In genomic region chr5:36066540-36067210, GRCh38 we compare ENCODE assay signal across 10 cellular contexts. TPM values are rescaled to one million over a fixed set of nuclear protein-coding genes. Genes with fewer than 3 reads are reported as not detected.
DNase-seq lines count a peak whose midpoint lies in the region; ATAC-seq and TF ChIP-seq lines count a peak whose summit lies in the region.
"Had no signal": no experiment of that assay in that cellular context is flagged by ENCODE, and none has a peak within 500 bp of the region (broad histone marks: within the 10 kb centered on the region; RNA-seq: fewer than 3 reads in every experiment).

Gene UGT3A2, minus strand, starts transcription at chr5:36066882. Its CDS starts 93 bp downstream, at chr5:36066789.

- TF ChIP-seq RAD21 in HCT116 (IDR thresholded peaks at IDR 0.05; ENCODE audit: low read depth) = no peak

- no TSS peak for BruUV-seq in HCT116 (replicated peaks; lab: Mats Ljungman, UMichigan)

- H3K27me3 ChIP-seq in HCT116 (ENCODE audit: insufficient read depth, low read length) (0 out of 2 replicates have a peak, but pooled peaks cover 3% of the 10 kb centered on the region), skeletal muscle satellite cell (ENCODE audit: control insufficient read depth, insufficient read depth, low read length) (peaks cover 53% of the 10 kb centered on the region)

- RAD21 ChIA-PET in HCT116 (lab: Charles Lee; ENCODE audit: low non-redundant PET in 1 of 2, low total read pairs in 2 of 2, uncharacterized antibody in 2 of 2, unreplicated experiment in 2 of 2) = no interaction called here

- no peak for TF ChIP-seq CTCF in HCT116 (IDR thresholded peaks at IDR 0.05 in 2 of 3, conservative IDR thresholded peaks at IDR 0.05 in 1 of 3; ENCODE audit: borderline replicate concordance in 1 of 3, insufficient read depth in 1 of 3, low read depth in 2 of 3, low read length in 2 of 3)

- H3K4me3 ChIP-seq in HCT116 (replicated peaks in 1 of 2; ENCODE audit: low read depth in 1 of 2, low read length in 2 of 2) (no peak within 1 kb of the TSS), skeletal muscle satellite cell (ENCODE audit: low read length) (no peak within 1 kb of the TSS)
- H3K4me3 ChIP-seq: SJSA1 had no signal

- no peaks in the 10 kb centered on the region for H3K9me2 ChIP-seq in HCT116 (ENCODE audit: insufficient read depth)

- no peak within 1 kb of the TSS for H3K9ac ChIP-seq in HCT116 (ENCODE audit: low read length)
- H3K9ac ChIP-seq in skeletal muscle satellite cell (ENCODE audit: low read depth, low read length) = no peak within 1 kb of the TSS

- ATAC-seq in HCT116 (peak; percentile 34; the same call in 1 of the 2 replicates), GM18867 (IDR thresholded peaks at IDR 0.05; ENCODE audit: unreplicated experiment) (no peak)

- H2AFZ ChIP-seq in HCT116 (ENCODE audit: low read depth, low read length, poor library complexity, severe bottlenecking) = no peak within 1 kb of the TSS

- H3K27ac ChIP-seq in HCT116 (ENCODE audit: low read depth, low read length) = no peak within 1 kb of the TSS
- H3K27ac ChIP-seq: SJSA1 had no signal

- intact Hi-C loops in HCT116 (cut with micrococcal nuclease) = no loop called here

- H3K9me3 ChIP-seq in HCT116 (ENCODE audit: control insufficient read depth in 1 of 2, insufficient read depth in 1 of 2, low read depth in 1 of 2, low read length in 2 of 2) (no peaks in the 10 kb centered on the region), skeletal muscle satellite cell (replicated peaks; ENCODE audit: low read length) (no peaks in the 10 kb centered on the region)
- H3K9me3 ChIP-seq: SJSA1 had no signal

- no peak for TF ChIP-seq POLR2A in HCT116 (IDR thresholded peaks at IDR 0.05; ENCODE audit: borderline replicate concordance, extremely low read depth, insufficient read depth, insufficient read length)

- no peak within 1 kb of the TSS for H3K4me2 ChIP-seq in HCT116 (ENCODE audit: low read length)
- peak within 1 kb of the TSS; percentile 47 for H3K4me2 ChIP-seq in skeletal muscle satellite cell (ENCODE audit: low read length)

- POLR2A ChIA-PET in HCT116 (lab: Charles Lee) = no interaction called here

- H3K4me1 ChIP-seq in HCT116 (ENCODE audit: control insufficient read depth in 1 of 2, insufficient read depth in 2 of 2, low read length in 2 of 2) = no peaks in the 10 kb centered on the region
- H3K4me1 ChIP-seq in skeletal muscle satellite cell (ENCODE audit: control insufficient read depth, insufficient read depth, low read length) = no peaks in the 10 kb centered on the region

- H3K36me3 ChIP-seq in HCT116 (ENCODE audit: control insufficient read depth in 1 of 2, insufficient read depth in 2 of 2, low read length in 2 of 2) = no peaks in the 10 kb centered on the region
- H3K36me3 ChIP-seq in skeletal muscle satellite cell (ENCODE audit: insufficient read depth, low read length) = no peaks in the 10 kb centered on the region
- H3K36me3 ChIP-seq: SJSA1 had no signal

- H3K79me2 ChIP-seq in HCT116 (ENCODE audit: insufficient read depth, low read length) = no peaks in the 10 kb centered on the region

- no peak for DNase-seq in HCT116 (ENCODE audit: low read depth, low spot score)
- peak; percentile 70 for DNase-seq in SK-N-DZ (ENCODE audit: low spot score)
- peak; percentile 78 for DNase-seq in iPS-NIHi11 (ENCODE audit: low spot score)
- no peak for DNase-seq in stimulated activated CD4-positive, alpha-beta T cell treated with anti-CD3 and anti-CD28 coated beads, Interleukin-2, amount 100 ng/mL, for 48 hours
- DNase-seq in HPDE6-E6E7 (ENCODE audit: extremely low spot score) = no peak
- DNase-seq: NCI-H2081 had no signal

- no peaks in the 10 kb centered on the region for H4K20me1 ChIP-seq in HCT116 (ENCODE audit: insufficient read depth)

- CTCF ChIA-PET in HCT116 (lab: Charles Lee) = interaction anchor here (2.2 kb wide), 1 partner anchor 12 kb away, joined by 7 read pairs; no protein-coding TSS in a partner anchor

TF ChIP-seq in HCT116, 20 proteins besides CTCF, POLR2A, EP300 and RAD21:
- TF ChIP-seq FOSL1 (IDR thresholded peaks at IDR 0.05; ENCODE audit: low read depth) (no peak), SIN3A (IDR thresholded peaks at IDR 0.05; ENCODE audit: low read depth) (no peak)
TF ChIP-seq in HCT116: peak in this region for 0.

RNA-seq across cellular contexts. Expression of gene UGT3A2, which starts in this region (rescaled TPM):
- total RNA-seq in HCT116 (2021; ENCODE audit: unreplicated experiment) = not detected
- not detected in 2 replicates for polyA plus RNA-seq in HCT116 (2012)
- 1.2 and 1.8 TPM in 2 replicates for polyA plus RNA-seq in SK-N-DZ (2014; cell fraction: cytosol; rRNA removed)
- polyA plus RNA-seq in SK-N-DZ (2014; cell fraction: nucleus; rRNA removed) = 0.49 and 0.50 TPM in 2 replicates
- not detected in 2 replicates for total RNA-seq in skeletal muscle satellite cell (2012; rRNA removed)
- total RNA-seq: mesenteric fat pad, SJSA1 had no signal

Comparison
In these comparisons a context has a peak if more than half of its experiments do, and no peak if none do; other contexts are left out.
1. Peak in ATAC-seq in HCT116; RNA of the gene not detected or under 1 TPM.
2. DNase-seq: peak in SK-N-DZ (single experiment) and iPS-NIHi11 (single experiment); none in HCT116 (single experiment), stimulated activated CD4-positive, alpha-beta T cell treated with anti-CD3 and anti-CD28 coated beads, Interleukin-2, amount 100 ng/mL, for 48 hours (0 of 2) and HPDE6-E6E7 (single experiment).